Comparison of ENCODE assay signal across 40 cellular contexts in the genomic region with DNA sequence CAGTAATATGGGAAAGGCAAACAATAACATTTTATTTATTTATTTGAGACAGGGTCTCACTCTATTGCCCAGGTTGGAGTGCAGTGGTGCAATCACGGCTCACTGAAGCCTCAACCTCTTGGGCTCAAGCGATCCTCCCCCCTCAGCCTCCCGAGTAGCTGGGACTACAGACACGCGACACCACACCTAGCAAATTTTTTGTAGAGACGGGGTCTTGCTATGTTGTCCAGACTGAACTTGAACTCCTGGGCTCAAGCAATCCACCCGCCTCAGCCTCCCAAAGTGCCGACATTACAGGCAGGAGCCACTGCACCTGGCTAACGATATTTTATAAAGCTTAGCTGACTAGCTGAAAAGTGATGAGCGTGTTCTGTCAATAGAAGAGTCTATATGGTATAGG. TPM values are rescaled to one million over a fixed set of nuclear protein-coding genes. Genes with fewer than 3 reads are reported as not detected.
"Had no signal": no experiment of that assay in that cellular context is flagged by ENCODE, and none has a peak within 500 bp of the region (broad histone marks: within the 10 kb centered on the region; RNA-seq: fewer than 3 reads in every experiment).

No MANE protein-coding gene starts in this region.

- ATAC-seq: activated CD4-positive, alpha-beta T cell treated with anti-CD3 and anti-CD28 coated beads for 36 hours; activated CD4-positive, CD25-positive, alpha-beta regulatory T cell treated with anti-CD3 and anti-CD28 coated beads, Interleukin-2, amount 50 U/mL, for 24 hours; activated CD8-positive, alpha-beta memory T cell treated with anti-CD3 and anti-CD28 coated beads, Interleukin-2, amount 10 ng/mL, durations not matched to agents 7 days and 5 days; activated CD8-positive, alpha-beta T cell treated with anti-CD3 and anti-CD28 coated beads, Interleukin-2, amount 10 ng/mL, durations not matched to agents 7 days and 5 days; activated naive CD8-positive, alpha-beta T cell treated with anti-CD3 and anti-CD28 coated beads, Interleukin-2, amount 50 U/mL, for 24 hours had no signal

- H3K4me3 Mint-ChIP-seq: activated CD4-positive, alpha-beta memory T cell treated with anti-CD3 and anti-CD28 coated beads, Interleukin-2, amount 10 ng/mL, durations not matched to agents 7 days and 5 days; activated CD4-positive, alpha-beta T cell treated with anti-CD3 and anti-CD28 coated beads for 36 hours; activated CD4-positive, alpha-beta T cell treated with anti-CD3 and anti-CD28 coated beads, Interleukin-2, amount 10 ng/mL, durations not matched to agents 7 days and 5 days; activated CD8-positive, alpha-beta memory T cell treated with anti-CD3 and anti-CD28 coated beads, Interleukin-2, amount 10 ng/mL, durations not matched to agents 7 days and 5 days; activated CD8-positive, alpha-beta T cell treated with anti-CD3 and anti-CD28 coated beads, Interleukin-2, amount 10 ng/mL, durations not matched to agents 7 days and 5 days; activated naive CD4-positive, alpha-beta T cell treated with anti-CD3 and anti-CD28 coated beads, Interleukin-2, amount 10 ng/mL, durations not matched to agents 7 days and 5 days; activated naive CD4-positive, alpha-beta T cell treated with anti-CD3 and anti-CD28 coated beads, Interleukin-2, amount 50 U/mL, for 24 hours; activated naive CD8-positive, alpha-beta T cell; activated naive CD8-positive, alpha-beta T cell treated with anti-CD3 and anti-CD28 coated beads, Interleukin-2, amount 10 ng/mL, durations not matched to agents 7 days and 5 days; activated naive CD8-positive, alpha-beta T cell treated with anti-CD3 and anti-CD28 coated beads, Interleukin-2, amount 50 U/mL, for 24 hours; activated T-cell treated with anti-CD3 and anti-CD28 coated beads, Interleukin-2, amount 50 U/mL, for 24 hours; brain; central memory CD8-positive, alpha-beta T cell; T-helper 1 cell treated with Interleukin-12 subunit alpha and Interleukin-12 subunit beta and Interleukin-4 antibody, amounts not matched to agents 30 μg/mL and 1 μg/mL, for 36 hours; T-helper 2 cell treated with Interferon-gamma antibody and Interleukin-4, amounts not matched to agents 5 μg/mL and 100 μg/mL, for 36 hours had no signal

- H3K27me3 Mint-ChIP-seq: activated naive CD4-positive, alpha-beta T cell treated with anti-CD3 and anti-CD28 coated beads, Interleukin-2, amount 50 U/mL, for 24 hours had no signal

- H3K36me3 Mint-ChIP-seq: activated CD8-positive, alpha-beta memory T cell treated with anti-CD3 and anti-CD28 coated beads, Interleukin-2, amount 10 ng/mL, durations not matched to agents 7 days and 5 days; activated naive CD4-positive, alpha-beta T cell treated with anti-CD3 and anti-CD28 coated beads, Interleukin-2, amount 10 ng/mL, durations not matched to agents 7 days and 5 days; activated naive CD4-positive, alpha-beta T cell treated with anti-CD3 and anti-CD28 coated beads, Interleukin-2, amount 50 U/mL, for 24 hours; activated naive CD8-positive, alpha-beta T cell; activated naive CD8-positive, alpha-beta T cell treated with anti-CD3 and anti-CD28 coated beads, Interleukin-2, amount 10 ng/mL, durations not matched to agents 7 days and 5 days; brain had no signal

- H3K27me3 ChIP-seq: ascending aorta, cardiac muscle cell had no signal

- H3K4me1 Mint-ChIP-seq: activated CD4-positive, alpha-beta memory T cell treated with anti-CD3 and anti-CD28 coated beads, Interleukin-2, amount 10 ng/mL, durations not matched to agents 7 days and 5 days; activated CD4-positive, alpha-beta T cell treated with anti-CD3 and anti-CD28 coated beads for 36 hours; activated CD4-positive, alpha-beta T cell treated with anti-CD3 and anti-CD28 coated beads, Interleukin-2, amount 10 ng/mL, durations not matched to agents 7 days and 5 days; activated CD8-positive, alpha-beta memory T cell treated with anti-CD3 and anti-CD28 coated beads, Interleukin-2, amount 10 ng/mL, durations not matched to agents 7 days and 5 days; activated naive CD4-positive, alpha-beta T cell treated with anti-CD3 and anti-CD28 coated beads, Interleukin-2, amount 10 ng/mL, durations not matched to agents 7 days and 5 days; activated naive CD4-positive, alpha-beta T cell treated with anti-CD3 and anti-CD28 coated beads, Interleukin-2, amount 50 U/mL, for 24 hours; activated naive CD8-positive, alpha-beta T cell treated with anti-CD3 and anti-CD28 coated beads, Interleukin-2, amount 10 ng/mL, durations not matched to agents 7 days and 5 days; activated naive CD8-positive, alpha-beta T cell treated with anti-CD3 and anti-CD28 coated beads, Interleukin-2, amount 50 U/mL, for 24 hours; central memory CD8-positive, alpha-beta T cell had no signal

- FAIRE-seq: bronchial epithelial cell, TTC549 had no signal

- H3K27ac Mint-ChIP-seq: activated CD4-positive, alpha-beta memory T cell treated with anti-CD3 and anti-CD28 coated beads, Interleukin-2, amount 10 ng/mL, durations not matched to agents 7 days and 5 days; activated CD4-positive, alpha-beta T cell treated with anti-CD3 and anti-CD28 coated beads for 36 hours; activated CD4-positive, alpha-beta T cell treated with anti-CD3 and anti-CD28 coated beads, Interleukin-2, amount 10 ng/mL, durations not matched to agents 7 days and 5 days; activated CD8-positive, alpha-beta memory T cell treated with anti-CD3 and anti-CD28 coated beads, Interleukin-2, amount 10 ng/mL, durations not matched to agents 7 days and 5 days; activated CD8-positive, alpha-beta T cell treated with anti-CD3 and anti-CD28 coated beads, Interleukin-2, amount 10 ng/mL, durations not matched to agents 7 days and 5 days; activated naive CD4-positive, alpha-beta T cell treated with anti-CD3 and anti-CD28 coated beads, Interleukin-2, amount 10 ng/mL, durations not matched to agents 7 days and 5 days; activated naive CD4-positive, alpha-beta T cell treated with anti-CD3 and anti-CD28 coated beads, Interleukin-2, amount 50 U/mL, for 24 hours; activated naive CD8-positive, alpha-beta T cell; activated naive CD8-positive, alpha-beta T cell treated with anti-CD3 and anti-CD28 coated beads, Interleukin-2, amount 10 ng/mL, durations not matched to agents 7 days and 5 days; activated naive CD8-positive, alpha-beta T cell treated with anti-CD3 and anti-CD28 coated beads, Interleukin-2, amount 50 U/mL, for 24 hours; activated T-cell treated with anti-CD3 and anti-CD28 coated beads, Interleukin-2, amount 50 U/mL, for 24 hours; activated T-helper 2 cell treated with anti-CD3 and anti-CD28 coated beads, Interferon-gamma antibody, Interleukin-2, Interleukin-4, amounts not matched to agents 10 μg/mL and 5 μg/mL and 100 μg/mL, durations not matched to agents 14 hours and 24 hours and 36 hours; brain; T-helper 1 cell treated with Interleukin-12 subunit alpha and Interleukin-12 subunit beta and Interleukin-4 antibody, amounts not matched to agents 30 μg/mL and 1 μg/mL, for 36 hours; T-helper 2 cell treated with Interferon-gamma antibody and Interleukin-4, amounts not matched to agents 5 μg/mL and 100 μg/mL, for 36 hours had no signal

- H3K27ac ChIP-seq: ascending aorta, cardiac muscle cell, VCaP had no signal

- H3K36me3 ChIP-seq: ascending aorta, cardiac muscle cell had no signal

- H3K4me3 ChIP-seq: ascending aorta, cardiac muscle cell had no signal

- DNase-seq: activated CD4-positive, alpha-beta memory T cell treated with anti-CD3 and anti-CD28 coated beads, Interleukin-2, amount 10 ng/mL, durations not matched to agents 7 days and 5 days; activated CD4-positive, alpha-beta T cell treated with anti-CD3 and anti-CD28 coated beads for 1 hour; activated CD4-positive, alpha-beta T cell treated with anti-CD3 and anti-CD28 coated beads for 36 hours; activated CD4-positive, alpha-beta T cell treated with anti-CD3 and anti-CD28 coated beads for 48 hours; activated CD4-positive, alpha-beta T cell treated with anti-CD3 and anti-CD28 coated beads, Interleukin-2, amount 10 ng/mL, durations not matched to agents 7 days and 5 days; activated CD4-positive, alpha-beta T cell treated with anti-CD3 and anti-CD28 coated beads, Interleukin-2, amount 50 U/mL, for 48 hours; activated CD4-positive, CD25-positive, alpha-beta regulatory T cell; activated CD8-positive, alpha-beta memory T cell treated with anti-CD3 and anti-CD28 coated beads for 24 hours; activated CD8-positive, alpha-beta memory T cell treated with anti-CD3 and anti-CD28 coated beads, Interleukin-2, amount 10 ng/mL, durations not matched to agents 7 days and 5 days; activated CD8-positive, alpha-beta memory T cell treated with anti-CD3 and anti-CD28 coated beads, Interleukin-2, amount 50 U/mL, for 48 hours; activated CD8-positive, alpha-beta T cell treated with anti-CD3 and anti-CD28 coated beads, Interleukin-2, amount 10 ng/mL, durations not matched to agents 7 days and 5 days; activated effector memory CD4-positive, alpha-beta T cell treated with Interleukin-2 at 50 U/mL for 16 hours; activated gamma-delta T cell; activated naive CD4-positive, alpha-beta T cell treated with anti-CD3 and anti-CD28 coated beads, Interleukin-2, amount 10 ng/mL, durations not matched to agents 7 days and 5 days; activated naive CD4-positive, alpha-beta T cell treated with Interleukin-2 at 50 U/mL for 16 hours; activated naive CD8-positive, alpha-beta T cell treated with anti-CD3 and anti-CD28 coated beads, Interleukin-2, amount 10 ng/mL, durations not matched to agents 7 days and 5 days; activated naive CD8-positive, alpha-beta T cell treated with anti-CD3 and anti-CD28 coated beads, Interleukin-2, amount 50 U/mL, for 24 hours; activated T-cell treated with anti-CD3 and anti-CD28 coated beads, Interleukin-2, amount 50 U/mL, for 24 hours; activated T-cell treated with anti-CD3 and anti-CD28 coated beads, Interleukin-2, amount 50 U/mL, for 48 hours; amygdala; anterior cingulate cortex; caudate nucleus; cerebellar nuclear complex; T-helper 1 cell; T-helper 2 cell; T-helper 9 cell had no signal

- H3K9me3 Mint-ChIP-seq: activated CD4-positive, alpha-beta memory T cell treated with anti-CD3 and anti-CD28 coated beads, Interleukin-2, amount 10 ng/mL, durations not matched to agents 7 days and 5 days; activated CD4-positive, alpha-beta T cell treated with anti-CD3 and anti-CD28 coated beads, Interleukin-2, amount 10 ng/mL, durations not matched to agents 7 days and 5 days; activated naive CD4-positive, alpha-beta T cell treated with anti-CD3 and anti-CD28 coated beads, Interleukin-2, amount 10 ng/mL, durations not matched to agents 7 days and 5 days; activated naive CD4-positive, alpha-beta T cell treated with anti-CD3 and anti-CD28 coated beads, Interleukin-2, amount 50 U/mL, for 24 hours; activated naive CD8-positive, alpha-beta T cell treated with anti-CD3 and anti-CD28 coated beads, Interleukin-2, amount 10 ng/mL, durations not matched to agents 7 days and 5 days; activated naive CD8-positive, alpha-beta T cell treated with anti-CD3 and anti-CD28 coated beads, Interleukin-2, amount 50 U/mL, for 24 hours; activated T-cell treated with anti-CD3 and anti-CD28 coated beads, Interleukin-2, amount 50 U/mL, for 24 hours; activated T-helper 2 cell treated with anti-CD3 and anti-CD28 coated beads, Interferon-gamma antibody, Interleukin-2, Interleukin-4, amounts not matched to agents 10 μg/mL and 5 μg/mL and 100 μg/mL, durations not matched to agents 14 hours and 24 hours and 36 hours; brain; central memory CD8-positive, alpha-beta T cell; T-helper 1 cell treated with Interleukin-12 subunit alpha and Interleukin-12 subunit beta and Interleukin-4 antibody, amounts not matched to agents 30 μg/mL and 1 μg/mL, for 36 hours; T-helper 2 cell treated with Interferon-gamma antibody and Interleukin-4, amounts not matched to agents 5 μg/mL and 100 μg/mL, for 36 hours had no signal

- H3K9me3 ChIP-seq: ascending aorta had no signal

RNA-seq across cellular contexts. Expression of gene C1GALT1C1L, which starts 56.7 kb away (rescaled TPM):
- total RNA-seq: activated CD4-positive, alpha-beta memory T cell treated with anti-CD3 and anti-CD28 coated beads, Interleukin-2, amount 10 ng/mL, durations not matched to agents 7 days and 5 days; activated CD4-positive, alpha-beta T cell treated with anti-CD3 and anti-CD28 coated beads for 36 hours; activated CD4-positive, alpha-beta T cell treated with anti-CD3 and anti-CD28 coated beads, Interleukin-2, amount 10 ng/mL, durations not matched to agents 7 days and 5 days; activated CD8-positive, alpha-beta T cell treated with anti-CD3 and anti-CD28 coated beads, Interleukin-2, amount 10 ng/mL, durations not matched to agents 7 days and 5 days; activated naive CD8-positive, alpha-beta T cell treated with anti-CD3 and anti-CD28 coated beads, Interleukin-2, amount 10 ng/mL, durations not matched to agents 7 days and 5 days; ascending aorta; bronchial epithelial cell; cardiac muscle cell; chondrocyte had no signal
